ENCODE assay signal across 17 cellular contexts in genomic region chr12:26632746-26633145, GRCh38.
DNase-seq lines count a peak whose midpoint lies in the region; ATAC-seq, FAIRE-seq and TF ChIP-seq lines count a peak whose summit lies in the region.
"Had no signal": no experiment of that assay in that cellular context is flagged by ENCODE, and none has a peak within 500 bp of the region (broad histone marks: within the 10 kb centered on the region; RNA-seq: fewer than 3 reads in every experiment).

No MANE protein-coding gene starts in this region.

- H3K23ac ChIP-seq in H1 (ENCODE audit: insufficient read length) (no peak overlapping the region), mesenchymal stem cell (ENCODE audit: low read length in 2 of 2) (no peak overlapping the region)

- ATAC-seq in PC-3: no peak
- ATAC-seq in HG02870 (IDR thresholded peaks at IDR 0.05; ENCODE audit: unreplicated experiment): no peak
- ATAC-seq: K562 had no signal

- no peak overlapping the region for H4K5ac ChIP-seq in H1 (ENCODE audit: insufficient read length, low read depth, low read length)

- H2AK5ac ChIP-seq in H1 (ENCODE audit: low read depth, low read length) (no peak overlapping the region), mesenchymal stem cell (ENCODE audit: low read length, severe bottlenecking) (peak overlapping the region; percentile 79)

- peak overlapping the region; percentile 2 for H4K91ac ChIP-seq in H1 (replicated peaks; ENCODE audit: insufficient read length, low read length)
- no peak overlapping the region for H4K91ac ChIP-seq in mesenchymal stem cell (ENCODE audit: low read length)

- H4K20me1 ChIP-seq in PC-3 (ENCODE audit: low read length) (no peaks in the 10 kb centered on the region), H1 (replicated peaks in 1 of 2; ENCODE audit: control insufficient read depth in 1 of 2, insufficient read depth in 2 of 2, low read length in 2 of 2) (no peaks in the 10 kb centered on the region)

- H3K4me3 ChIP-seq in AG10803 (ENCODE audit: low read length) (no peak overlapping the region), PC-3 (ENCODE audit: low read length) (no peak overlapping the region), H1 (ENCODE audit: extremely low read depth in 1 of 4, insufficient read depth in 2 of 4, low read depth in 3 of 4, low read length in 4 of 4) (no peak overlapping the region), mesenchymal stem cell (ENCODE audit: insufficient read depth in 1 of 2, low read depth in 1 of 2, low read length in 2 of 2) (no peak overlapping the region)
- H3K4me3 ChIP-seq: K562 had no signal

- BruUV-seq in PC-3 (replicated peaks; lab: Mats Ljungman, UMichigan): no TSS peak

- no peaks in the 10 kb centered on the region for H3K79me2 ChIP-seq in PC-3 (ENCODE audit: low read length)
- no peaks in the 10 kb centered on the region for H3K79me2 ChIP-seq in H1 (ENCODE audit: control insufficient read depth in 1 of 2, insufficient read depth in 2 of 2, low read length in 2 of 2)

- peaks cover 76% of the 10 kb centered on the region for H3K4me1 ChIP-seq in PC-3 (ENCODE audit: insufficient read depth, low read length)
- H3K4me1 ChIP-seq in H1 (replicated peaks in 1 of 4; ENCODE audit: control insufficient read depth in 3 of 4, insufficient read depth in 4 of 4, low read length in 3 of 4): peaks cover 0 to 7% (median 5%) of the 10 kb centered on the region in 4 experiments; a peak in 5 of 7 replicates
- H3K4me1 ChIP-seq in mesenchymal stem cell (ENCODE audit: control insufficient read depth, insufficient read depth, low read depth, low read length): peaks cover 7% of the 10 kb centered on the region

- peak; percentile 58 for DNase-seq in AG10803 (ENCODE audit: low read depth)
- DNase-seq in PC-3: no peak
- DNase-seq in H1 (ENCODE audit: low read depth in 1 of 2, low spot score in 2 of 2): no peak
- DNase-seq in mesenchymal stem cell: no peak
- DNase-seq in NCI-H2029 (lab: John Stamatoyannopoulos, UW): no peak
- no peak for DNase-seq in NCI-H345 treated with DMSO at 0.1 percent for 48 hours (lab: John Stamatoyannopoulos, UW; ENCODE audit: unreplicated experiment)
- DNase-seq in activated T-cell treated with anti-CD3 and anti-CD28 coated beads, Interleukin-2, amount 50 U/mL, for 1 hour: no peak
- DNase-seq: COR-L47, MV-4-11, NCI-H1417 treated with DMSO at 0.1 percent for 48 hours, NCI-H2171 treated with DMSO at 0.1 percent for 48 hours, NCI-H774 had no signal

- no peak overlapping the region for H3K4ac ChIP-seq in H1 (replicated peaks; ENCODE audit: insufficient read length, low read depth, low read length)
- H3K4ac ChIP-seq in mesenchymal stem cell (ENCODE audit: low read depth in 1 of 2, low read length in 2 of 2): no peak overlapping the region

- H2BK5ac ChIP-seq in H1 (ENCODE audit: low read depth, low read length) (no peak overlapping the region), mesenchymal stem cell (ENCODE audit: low read depth, low read length, poor library complexity, severe bottlenecking) (no peak overlapping the region)

- no peaks in the 10 kb centered on the region for H3K27me3 ChIP-seq in PC-3 (ENCODE audit: low read length)
- no peaks in the 10 kb centered on the region; a peak in 1 of 7 replicates for H3K27me3 ChIP-seq in H1 (replicated peaks in 1 of 4; ENCODE audit: control insufficient read depth in 3 of 4, extremely low read depth in 1 of 4, insufficient read depth in 3 of 4, low read length in 3 of 4)
- H3K27me3 ChIP-seq in mesenchymal stem cell (ENCODE audit: control insufficient read depth in 1 of 2, insufficient read depth in 1 of 2, low read length in 2 of 2): no peaks in the 10 kb centered on the region

- H3K9me3 ChIP-seq in PC-3 (ENCODE audit: low read length): no peaks in the 10 kb centered on the region
- H3K9me3 ChIP-seq in H1 (ENCODE audit: insufficient read depth in 2 of 2, low read depth in 1 of 2, low read length in 1 of 2): no peaks in the 10 kb centered on the region
- no peaks in the 10 kb centered on the region for H3K9me3 ChIP-seq in mesenchymal stem cell (ENCODE audit: control insufficient read depth, low read length)

- H3K9ac ChIP-seq in PC-3 (ENCODE audit: low read length) (no peak overlapping the region), H1 (replicated peaks in 1 of 4; ENCODE audit: extremely low read depth in 1 of 4, low read depth in 3 of 4, low read length in 3 of 4) (no peak overlapping the region), mesenchymal stem cell (ENCODE audit: low read length) (no peak overlapping the region)

- no peak overlapping the region for H3K14ac ChIP-seq in H1 (ENCODE audit: insufficient read length)
- H3K14ac ChIP-seq in mesenchymal stem cell (ENCODE audit: low read length in 2 of 2): no peak overlapping the region

- no peak for TF ChIP-seq EP300 in H1 (IDR thresholded peaks at IDR 0.05; ENCODE audit: borderline replicate concordance in 1 of 2, low read depth in 2 of 2, low read length in 2 of 2)

- H3K56ac ChIP-seq in H1 (replicated peaks; ENCODE audit: insufficient read length, low read depth, low read length): no peak overlapping the region

- H3K9me2 ChIP-seq in PC-3 (replicated peaks; ENCODE audit: low read length): no peaks in the 10 kb centered on the region

- TF ChIP-seq CTCF in AG10803 (conservative IDR thresholded peaks at IDR 0.05; ENCODE audit: low read length) (no peak), PC-3 (conservative IDR thresholded peaks at IDR 0.05; ENCODE audit: low read depth, low read length) (no peak), H1 (IDR thresholded peaks at IDR 0.05; ENCODE audit: control extremely low read depth in 1 of 3, insufficient read depth in 1 of 3, low read depth in 1 of 3, low read length in 3 of 3) (no peak)

- H3K23me2 ChIP-seq in H1 (ENCODE audit: low read depth, low read length): no peaks in the 10 kb centered on the region

- intact Hi-C loops in PC-3 (cut with micrococcal nuclease): loop anchor here (2.0 to 10.0 kb wide), 6 partner anchors 58 to 535 kb away; partner anchors contain the start of gene TM7SF3

- H2BK20ac ChIP-seq in H1 (ENCODE audit: low read length): no peak overlapping the region

- H3K18ac ChIP-seq in H1 (ENCODE audit: extremely low read depth, low read length): no peak overlapping the region
- no peak overlapping the region for H3K18ac ChIP-seq in mesenchymal stem cell (ENCODE audit: low read depth in 1 of 2, low read length in 2 of 2)

- H2BK120ac ChIP-seq in H1 (replicated peaks; ENCODE audit: low read depth, low read length): no peak overlapping the region
- H2BK120ac ChIP-seq in mesenchymal stem cell (ENCODE audit: low read depth, low read length): no peak overlapping the region

- H2BK12ac ChIP-seq in H1 (ENCODE audit: low read depth, low read length) (no peak overlapping the region), mesenchymal stem cell (ENCODE audit: low read length in 2 of 2) (no peak overlapping the region)

- POLR2A ChIA-PET in PC-3 (lab: Charles Lee; ENCODE audit: unreplicated experiment): no interaction called here
- POLR2A ChIA-PET in H1 (lab: Charles Lee; ENCODE audit: partially characterized antibody): interaction anchor here (0.6 kb wide), 1 partner anchor 82 kb away, joined by 3 read pairs; no protein-coding TSS in a partner anchor

- no peak overlapping the region for H2AFZ ChIP-seq in PC-3 (ENCODE audit: low read length)
- no peak overlapping the region for H2AFZ ChIP-seq in H1 (ENCODE audit: low read length)
- H2AFZ ChIP-seq in mesenchymal stem cell (ENCODE audit: low read depth, low read length): no peak overlapping the region

- no peak for TF ChIP-seq POLR2A in H1 (IDR thresholded peaks at IDR 0.05; ENCODE audit: control extremely low read depth in 1 of 2, low read depth in 2 of 2, low read length in 2 of 2)

- peak; percentile 24 for FAIRE-seq in H1 (lab: Jason Lieb, UNC)
- FAIRE-seq: K562 had no signal

- H3K79me1 ChIP-seq in H1 (ENCODE audit: low read depth, low read length): no peaks in the 10 kb centered on the region
- H3K79me1 ChIP-seq in mesenchymal stem cell (replicated peaks; ENCODE audit: low read length, poor library complexity, severe bottlenecking): peaks cover 2% of the 10 kb centered on the region

- peaks cover 8% of the 10 kb centered on the region for H3F3A ChIP-seq in PC-3 (ENCODE audit: low read length, unreplicated experiment)

- H4K8ac ChIP-seq in H1 (ENCODE audit: extremely low read depth, insufficient read depth, low read length): no peak overlapping the region
- no peak overlapping the region for H4K8ac ChIP-seq in mesenchymal stem cell (ENCODE audit: low read length)

- H3K36me3 ChIP-seq in PC-3 (ENCODE audit: low read depth, low read length) (no peaks in the 10 kb centered on the region), H1 (ENCODE audit: control insufficient read depth in 2 of 4, insufficient read depth in 4 of 4, low read length in 3 of 4) (no peaks in the 10 kb centered on the region), mesenchymal stem cell (ENCODE audit: control insufficient read depth in 1 of 2, insufficient read depth in 2 of 2, low read depth in 1 of 2, low read length in 2 of 2) (no peaks in the 10 kb centered on the region)

- CTCF ChIA-PET in PC-3 (lab: Charles Lee): interaction anchor here (0.6 to 0.9 kb wide), 2 partner anchors 20 to 69 kb away, joined by 5 read pairs; no protein-coding TSS in a partner anchor
- CTCF ChIA-PET in H1 (lab: Charles Lee; ENCODE audit: partially characterized antibody): interaction anchor here (1.1 to 5.7 kb wide), 4 partner anchors 10 to 69 kb away, joined by 3 to 31 read pairs (median 7); no protein-coding TSS in a partner anchor

- 0 out of 2 replicates have a peak overlapping the region, but pooled peaks have one; percentile 53 for H3K27ac ChIP-seq in PC-3 (ENCODE audit: low read length)
- no peak overlapping the region for H3K27ac ChIP-seq in H1 (ENCODE audit: low read depth, low read length)
- no peak overlapping the region for H3K27ac ChIP-seq in mesenchymal stem cell (ENCODE audit: low read length, poor library complexity, severe bottlenecking)
- H3K27ac ChIP-seq: C4-2B, HL-60, RWPE1 had no signal

- H3K4me2 ChIP-seq in PC-3 (ENCODE audit: low read length) (no peak overlapping the region; the same call in 1 of the 2 replicates), H1 (ENCODE audit: insufficient read depth in 1 of 2, low read depth in 2 of 2, low read length in 2 of 2) (no peak overlapping the region), mesenchymal stem cell (ENCODE audit: low read length, poor library complexity, severe bottlenecking) (no peak overlapping the region)

- H2BK15ac ChIP-seq in H1 (ENCODE audit: low read length) (no peak overlapping the region), mesenchymal stem cell (ENCODE audit: low read depth, poor library complexity, severe bottlenecking) (no peak overlapping the region)

- no peak for TF ChIP-seq RAD21 in H1 (IDR thresholded peaks at IDR 0.05 in 1 of 2, conservative IDR thresholded peaks at IDR 0.05 in 1 of 2; ENCODE audit: low read depth in 2 of 2, low read length in 2 of 2)

- 87% methylated on average over 6 of the region's 6 CpGs; no CpG with 5 or more reads in 1 of the 2 experiments for WGBS in H1 (ENCODE audit: extremely low coverage in 1 of 2, insufficient coverage in 1 of 2, insufficient read length in 1 of 2, insufficient replicate concordance in 2 of 2, low coverage in 1 of 2, low lambda C conversion rate in 2 of 2, missing lambda C conversion rate in 1 of 2), 2 experiments
- 89% methylated on average over 5 of the region's 6 CpGs for WGBS in mesenchymal stem cell
